3 cellular contexts compared by ENCODE assay signal in genomic region chr2:101147062-101147461, GRCh38.
TF ChIP-seq lines count a peak whose summit lies in the region.

No MANE protein-coding gene starts in this region.

TF ChIP-seq in HepG2, 621 proteins besides CTCF, POLR2A, EP300 and RAD21:
- TF ChIP-seq CEBPB (IDR thresholded peaks at IDR 0.05; ENCODE audit: borderline replicate concordance, low read depth, low read length) (peak; percentile 58; the same call in 1 of the 2 replicates), REL (CRISPR knock-in tag; conservative IDR thresholded peaks at IDR 0.05) (no peak), SP4 (CRISPR knock-in tag; IDR thresholded peaks at IDR 0.05) (no peak), RBFOX2 (IDR thresholded peaks at IDR 0.05; ENCODE audit: low read depth, low read length) (peak; percentile 45; the same call in 1 of the 2 replicates), ATF7 (IDR thresholded peaks at IDR 0.05) (peak; percentile 65; the same call in 1 of the 2 replicates), ATF7 (CRISPR knock-in tag; IDR thresholded peaks at IDR 0.05) (no peak)

TF ChIP-seq in IMR-90, 13 proteins besides CTCF, POLR2A, EP300 and RAD21:
- TF ChIP-seq USF2 (IDR thresholded peaks at IDR 0.05; ENCODE audit: low read depth, low read length) = no peak
- TF ChIP-seq CEBPB (IDR thresholded peaks at IDR 0.05; ENCODE audit: low read depth, low read length) = peak; percentile 52; the same call in 1 of the 2 replicates
TF ChIP-seq in IMR-90: peak in this region for 1.

TF ChIP-seq in K562, 482 proteins besides CTCF, POLR2A, EP300 and RAD21:
- TF ChIP-seq BRF1 (IDR thresholded peaks at IDR 0.05; ENCODE audit: borderline replicate concordance, extremely low read depth, insufficient read length) = no peak
- TF ChIP-seq NUFIP1 (IDR thresholded peaks at IDR 0.05; ENCODE audit: partially characterized antibody) = no peak
- TF ChIP-seq ATF3 (IDR thresholded peaks at IDR 0.05) = peak; percentile 12; the same call in 1 of the 2 replicates
- no peak for TF ChIP-seq ATF3 (CRISPR knock-in tag; conservative IDR thresholded peaks at IDR 0.05)
- no peak for TF ChIP-seq BMI1 (IDR thresholded peaks at IDR 0.05; ENCODE audit: low read length)
- no peak for TF ChIP-seq HINFP (tag; conservative IDR thresholded peaks at IDR 0.05; ENCODE audit: low read depth)
- TF ChIP-seq ZNF79 (CRISPR knock-in tag; IDR thresholded peaks at IDR 0.05; ENCODE audit: low read depth) = no peak
- TF ChIP-seq NR3C1 (CRISPR knock-in tag; IDR thresholded peaks at IDR 0.05) = no peak
- TF ChIP-seq GATA2 (CRISPR knock-in tag; IDR thresholded peaks at IDR 0.05) = no peak
- no peak for TF ChIP-seq HES1 (IDR thresholded peaks at IDR 0.05; ENCODE audit: low read depth)
- TF ChIP-seq GTF2F1 (IDR thresholded peaks at IDR 0.05; ENCODE audit: low read depth, low read length) = no peak
- TF ChIP-seq HDAC8 (tag; IDR thresholded peaks at IDR 0.05) = no peak
- TF ChIP-seq ADNP (tag; IDR thresholded peaks at IDR 0.05) = no peak
- no peak for TF ChIP-seq HDAC1 (IDR thresholded peaks at IDR 0.05)
- TF ChIP-seq CEBPG (CRISPR knock-in tag; IDR thresholded peaks at IDR 0.05) = no peak
- TF ChIP-seq CEBPG (tag; conservative IDR thresholded peaks at IDR 0.05 in 1 of 2, IDR thresholded peaks at IDR 0.05 in 1 of 2) = peak in 1 of 2 experiments; percentile 37; a peak in 1 of 4 replicates
